ENCODE assay signal across 24 cellular contexts in the genomic region with DNA sequence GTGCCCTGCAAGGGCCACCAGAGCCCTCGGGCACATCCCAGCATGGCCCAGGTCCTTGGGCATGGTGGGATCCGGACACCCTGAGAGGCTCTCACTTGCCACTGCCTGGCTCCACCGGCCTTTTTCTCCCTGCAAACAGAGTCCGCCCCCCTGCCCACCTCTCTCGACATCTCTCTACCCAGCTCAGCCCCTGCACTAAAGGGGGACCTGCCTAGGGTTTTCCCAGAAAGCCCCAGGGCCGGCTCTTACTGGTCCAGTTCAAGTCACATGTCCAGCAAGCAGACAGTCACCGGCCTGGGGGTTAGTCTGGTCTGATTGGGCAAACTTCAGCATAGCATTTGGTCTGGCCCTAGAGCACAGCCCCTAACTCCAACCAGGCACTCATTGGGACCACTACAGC.
"Had no signal": no experiment of that assay in that cellular context is flagged by ENCODE, and none has a peak within 500 bp of the region (broad histone marks: within the 10 kb centered on the region; RNA-seq: fewer than 3 reads in every experiment).

No MANE protein-coding gene starts in this region.

- H3K27ac Mint-ChIP-seq: immature natural killer cell; stimulated activated memory B cell treated with anti-CD40 and anti-IgM and Interleukin-4, amounts not matched to agents 10 μg/mL and 1 μg/mL and 100 μg/mL, for 72 hours had no signal

- H3K27ac ChIP-seq: left lung, lower lobe of right lung, parathyroid adenoma, psoas muscle, right lobe of liver, tibial nerve, uterus had no signal

- DNase-seq: head of caudate nucleus; hypothalamus; immature natural killer cell; kidney; left colon; left lung; lower lobe of right lung; mammary epithelial cell; mesenchymal stem cell; nucleus accumbens; psoas muscle; stimulated activated CD4-positive, alpha-beta T cell treated with anti-CD3 and anti-CD28 coated beads, Interleukin-4, amount 100 ng/mL, for 24 hours; stimulated activated naive CD4-positive, alpha-beta T cell treated with Interleukin-2 at 50 U/mL for 16 hours; stimulated activated naive CD8-positive, alpha-beta T cell treated with anti-CD3 and anti-CD28 coated beads, Interleukin-15, amount 100 ng/mL, for 72 hours; substantia nigra; uterus had no signal

- H3K4me1 ChIP-seq: left lung, lower lobe of right lung, parathyroid adenoma, psoas muscle, right lobe of liver, uterus had no signal

- H3K27me3 ChIP-seq: left lung, right lobe of liver, tibial nerve, uterus had no signal

- H3K27me3 Mint-ChIP-seq: naive thymus-derived CD8-positive, alpha-beta T cell; stimulated activated memory B cell treated with anti-CD40 and anti-IgM and Interleukin-4, amounts not matched to agents 10 μg/mL and 1 μg/mL and 100 μg/mL, for 72 hours; stimulated activated naive CD8-positive, alpha-beta T cell treated with anti-CD3 and anti-CD28 coated beads, Interleukin-15, amount 100 ng/mL, for 72 hours; type B pancreatic cell had no signal

- H3K36me3 ChIP-seq: uterus had no signal

- H2AFZ ChIP-seq: parathyroid adenoma had no signal

- H3K4me1 Mint-ChIP-seq: immature natural killer cell; neural crest cell; stimulated activated memory B cell treated with anti-CD40 and anti-IgM and Interleukin-4, amounts not matched to agents 10 μg/mL and 1 μg/mL and 100 μg/mL, for 72 hours; stimulated activated naive CD8-positive, alpha-beta T cell treated with anti-CD3 and anti-CD28 coated beads, Interleukin-15, amount 100 ng/mL, for 72 hours had no signal

- H3K9me3 ChIP-seq: left lung, lower lobe of right lung, psoas muscle, right lobe of liver, tibial nerve, uterus had no signal

- H3K9me3 Mint-ChIP-seq: immature natural killer cell; naive thymus-derived CD8-positive, alpha-beta T cell; neural crest cell; stimulated activated memory B cell treated with anti-CD40 and anti-IgM and Interleukin-4, amounts not matched to agents 10 μg/mL and 1 μg/mL and 100 μg/mL, for 72 hours; stimulated activated naive CD8-positive, alpha-beta T cell treated with anti-CD3 and anti-CD28 coated beads, Interleukin-15, amount 100 ng/mL, for 72 hours; type B pancreatic cell had no signal

- ATAC-seq: left colon; left lung; lower lobe of right lung; naive thymus-derived CD8-positive, alpha-beta T cell; stimulated activated memory B cell treated with anti-CD40 and anti-IgM and Interleukin-4, amounts not matched to agents 10 μg/mL and 1 μg/mL and 100 μg/mL, for 72 hours; stimulated activated naive CD8-positive, alpha-beta T cell treated with anti-CD3 and anti-CD28 coated beads, Interleukin-15, amount 100 ng/mL, for 72 hours had no signal

- H3K4me3 Mint-ChIP-seq: immature natural killer cell; naive thymus-derived CD8-positive, alpha-beta T cell; stimulated activated memory B cell treated with anti-CD40 and anti-IgM and Interleukin-4, amounts not matched to agents 10 μg/mL and 1 μg/mL and 100 μg/mL, for 72 hours; stimulated activated naive CD8-positive, alpha-beta T cell treated with anti-CD3 and anti-CD28 coated beads, Interleukin-15, amount 100 ng/mL, for 72 hours; type B pancreatic cell had no signal

- H3K4me2 ChIP-seq: smooth muscle cell had no signal

- H3K79me2 ChIP-seq: parathyroid adenoma had no signal

- H3K4me3 ChIP-seq: left lung, lower lobe of right lung, psoas muscle, right lobe of liver, smooth muscle cell, tibial nerve, uterus had no signal
